ENCODE assay signal across 8 cellular contexts in genomic region chr2:202376460-202377307, GRCh38. TPM values are rescaled to one million over a fixed set of nuclear protein-coding genes. Genes with fewer than 3 reads are reported as not detected.
DNase-seq lines count a peak whose midpoint lies in the region; ATAC-seq and TF ChIP-seq lines count a peak whose summit lies in the region.

No MANE protein-coding gene starts in this region.

- peak; percentile 28 for ATAC-seq in GM21447 (IDR thresholded peaks at IDR 0.05; ENCODE audit: unreplicated experiment)
- peak; percentile 39 for ATAC-seq in central memory CD8-positive, alpha-beta T cell (replicated peaks; ENCODE audit: extremely low read depth, poor library complexity, severe bottlenecking)

- peak overlapping the region; percentile 89 for H3K27ac Mint-ChIP-seq in Caco-2 (ENCODE audit: unreplicated experiment)
- H3K27ac Mint-ChIP-seq in central memory CD8-positive, alpha-beta T cell (ENCODE audit: low read depth), result peak overlapping the region; percentile 89

- H3K27me3 Mint-ChIP-seq in Caco-2 (ENCODE audit: insufficient read depth, unreplicated experiment), result no peaks in the 10 kb centered on the region
- H3K27me3 Mint-ChIP-seq in central memory CD8-positive, alpha-beta T cell, result no peaks in the 10 kb centered on the region

- H3K36me3 Mint-ChIP-seq in Caco-2 (ENCODE audit: insufficient read depth, unreplicated experiment), result peaks cover 24% of the 10 kb centered on the region
- H3K36me3 Mint-ChIP-seq in central memory CD8-positive, alpha-beta T cell (ENCODE audit: insufficient read depth), result peaks cover 15% of the 10 kb centered on the region

- POLR2A ChIA-PET in Caco-2 (lab: Charles Lee), result interaction anchor here (0.6 kb wide), 1 partner anchor 77 kb away, joined by 4 read pairs; no protein-coding TSS in a partner anchor

- TF ChIP-seq CTCF in Caco-2 (IDR thresholded peaks at IDR 0.05; ENCODE audit: insufficient read depth in 1 of 2, low read depth in 1 of 2, low read length in 1 of 2, severe bottlenecking in 1 of 2, unreplicated experiment in 1 of 2), result no peak
- no peak for TF ChIP-seq CTCF in WI38 (IDR thresholded peaks at IDR 0.05; ENCODE audit: low read depth, low read length)

- peak overlapping the region; percentile 84 for H3K4me3 Mint-ChIP-seq in Caco-2 (ENCODE audit: unreplicated experiment)
- H3K4me3 Mint-ChIP-seq in central memory CD8-positive, alpha-beta T cell, result peak overlapping the region; percentile 83

- TSS peak; percentile 48 for BruUV-seq in Caco-2 (replicated peaks; lab: Mats Ljungman, UMichigan)

- H3K27me3 ChIP-seq in Caco-2 (replicated peaks; ENCODE audit: control insufficient read depth, insufficient read depth, low read length), result no peaks in the 10 kb centered on the region

- intact Hi-C loops in Caco-2 (cut with micrococcal nuclease; ENCODE audit: unreplicated experiment), result loop anchor here (1.0 to 5.0 kb wide), 4 partner anchors 42 to 116 kb away; partner anchors contain the start of gene NOP58

- no peaks in the 10 kb centered on the region for H3K9me3 Mint-ChIP-seq in Caco-2 (ENCODE audit: unreplicated experiment)
- no peaks in the 10 kb centered on the region for H3K9me3 Mint-ChIP-seq in central memory CD8-positive, alpha-beta T cell

- peak; percentile 59 to 65 for DNase-seq in Caco-2
- DNase-seq in HuH-7 (ENCODE audit: low spot score), result peak; percentile 28
- DNase-seq in central memory CD8-positive, alpha-beta T cell (ENCODE audit: low spot score in 2 of 2), result peak in 1 of 2 donors; percentile 24
- DNase-seq in kidney glomerular epithelial cell (lab: John Stamatoyannopoulos, UW), result peak; percentile 47
- DNase-seq in stimulated activated CD4-positive, alpha-beta T cell treated with anti-CD3 and anti-CD28 coated beads, Interleukin-12 subunit alpha, Interleukin-12 subunit beta, amount 100 ng/mL, for 48 hours (ENCODE audit: low read depth in 2 of 3, low spot score in 1 of 3), result peak in 2 of 3 donors; percentile 16 to 17
- no peak for DNase-seq in GM19240 (ENCODE audit: insufficient read length, low spot score)

- peaks cover 16% of the 10 kb centered on the region for H3K4me1 Mint-ChIP-seq in Caco-2 (ENCODE audit: low read depth, unreplicated experiment)
- H3K4me1 Mint-ChIP-seq in central memory CD8-positive, alpha-beta T cell, result peaks cover 35% of the 10 kb centered on the region

- H3K4me3 ChIP-seq in Caco-2 (ENCODE audit: low read depth, low read length) (peak overlapping the region; percentile 96), WI38 (ENCODE audit: low read depth, low read length) (peak overlapping the region; percentile 94)

- H3K4me1 ChIP-seq in Caco-2, result peaks cover 14% of the 10 kb centered on the region; the same call in 1 of the 2 replicates

- H3K36me3 ChIP-seq in Caco-2 (ENCODE audit: control insufficient read depth, insufficient read depth, low read length), result no peaks in the 10 kb centered on the region

- no peaks in the 10 kb centered on the region for H3K9me3 ChIP-seq in Caco-2

- CTCF ChIA-PET in Caco-2 (lab: Charles Lee), result no interaction called here

RNA-seq across cellular contexts. Expression of gene BMPR2, which starts 0.6 kb away (rescaled TPM):
- total RNA-seq in Caco-2 (2022), result 27.2 and 28.1 TPM in 2 replicates
